ENCODE assay signal across 9 cellular contexts in the genomic region with DNA sequence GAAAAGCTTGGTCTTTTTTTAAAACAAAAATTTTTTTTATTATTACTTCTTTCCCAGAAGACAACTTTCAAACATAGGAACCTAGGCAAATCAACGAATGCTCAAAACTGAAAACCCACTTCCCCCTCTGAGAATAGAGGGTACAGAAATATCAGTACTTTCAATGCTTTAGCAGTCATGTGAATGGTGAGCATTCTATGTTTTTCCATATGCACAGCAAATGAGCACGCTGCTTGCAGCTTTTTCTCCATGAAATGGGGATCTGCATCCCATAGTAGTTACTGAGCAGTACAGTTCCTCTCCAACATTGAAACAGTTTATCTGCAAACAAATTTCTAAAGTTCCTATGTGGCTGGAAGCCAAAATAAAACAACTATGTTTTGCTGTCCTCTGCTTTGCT.
A peak's percentile ranks its signal among the peaks of the same experiment; 100 is the strongest.
DNase-seq lines count a peak whose midpoint lies in the region; ATAC-seq and TF ChIP-seq lines count a peak whose summit lies in the region.
"Had no signal": no experiment of that assay in that cellular context is flagged by ENCODE, and none has a peak within 500 bp of the region (broad histone marks: within the 10 kb centered on the region; RNA-seq: fewer than 3 reads in every experiment).

No MANE protein-coding gene starts in this region.

- no peak overlapping the region for H4K91ac ChIP-seq in H9 (ENCODE audit: insufficient read length, low read depth, low read length)

- no peaks in the 10 kb centered on the region for H3K4me1 ChIP-seq in H9 (ENCODE audit: insufficient read depth, low read length)

- H3K36me3 Mint-ChIP-seq in natural killer cell treated with Interleukin-12 subunit alpha and Interleukin-12 subunit beta and Interleukin-15 and Interleukin-18, amount 100 ng/mL, for 72 hours = no peaks in the 10 kb centered on the region
- H3K36me3 Mint-ChIP-seq in H9 (ENCODE audit: insufficient read depth in 1 of 3, low read depth in 3 of 3) = no peaks in the 10 kb centered on the region

- peaks cover 4% of the 10 kb centered on the region in 2 donors for H3K4me1 Mint-ChIP-seq in natural killer cell treated with Interleukin-12 subunit alpha and Interleukin-12 subunit beta and Interleukin-15 and Interleukin-18, amount 100 ng/mL, for 72 hours (ENCODE audit: low read depth in 2 of 2)
- peaks cover 20 to 22% of the 10 kb centered on the region in 2 experiments for H3K4me1 Mint-ChIP-seq in H9

- no peak overlapping the region for H2BK15ac ChIP-seq in H9 (ENCODE audit: low read depth, low read length)

- no peaks in the 10 kb centered on the region for H3K27me3 ChIP-seq in H9 (ENCODE audit: insufficient read depth, low read length)

- no peaks in the 10 kb centered on the region for H3K9me3 Mint-ChIP-seq in natural killer cell treated with Interleukin-12 subunit alpha and Interleukin-12 subunit beta and Interleukin-15 and Interleukin-18, amount 100 ng/mL, for 72 hours
- no peaks in the 10 kb centered on the region for H3K9me3 Mint-ChIP-seq in H9

- H3K27ac ChIP-seq in H9 (ENCODE audit: insufficient read length, low read depth, low read length) = no peak overlapping the region

- ATAC-seq in GM19324 (IDR thresholded peaks at IDR 0.05; ENCODE audit: low FRiP score, unreplicated experiment) = peak; percentile 65
- ATAC-seq in HG02870 (IDR thresholded peaks at IDR 0.05; ENCODE audit: unreplicated experiment) = peak; percentile 95
- no peak for ATAC-seq in natural killer cell treated with Interleukin-12 subunit alpha and Interleukin-12 subunit beta and Interleukin-15 and Interleukin-18, amount 100 ng/mL, for 72 hours

- DNase-seq in CD1c-positive myeloid dendritic cell (ENCODE audit: extremely low spot score) (peak; percentile 72), NAMALWA (ENCODE audit: low spot score) (peak; percentile 26), H9 (no peak), 8988T (no peak), NCI-H187 treated with DMSO at 0.1 percent for 48 hours (lab: John Stamatoyannopoulos, UW) (no peak)
- no peak for DNase-seq in natural killer cell treated with Interleukin-12 subunit alpha and Interleukin-12 subunit beta and Interleukin-15 and Interleukin-18, amount 100 ng/mL, for 72 hours (ENCODE audit: low spot score)
- DNase-seq: activated naive CD4-positive, alpha-beta T cell treated with anti-CD3 and anti-CD28 coated beads, Interleukin-2, amount 10 ng/mL, durations not matched to agents 7 days and 5 days had no signal

- H3K4ac ChIP-seq in H9 (ENCODE audit: low read depth, low read length) = no peak overlapping the region

- H3K56ac ChIP-seq in H9 (ENCODE audit: insufficient read length, low read depth, low read length) = no peak overlapping the region

- no peak overlapping the region for H3K4me2 ChIP-seq in H9 (ENCODE audit: insufficient read depth, insufficient read length, low read length)

- no peak overlapping the region for H3K14ac ChIP-seq in H9 (ENCODE audit: insufficient read depth, low read length)

- H4K20me1 ChIP-seq in H9 (ENCODE audit: control insufficient read depth, insufficient read depth, insufficient read length) = no peaks in the 10 kb centered on the region

- H3T11ph ChIP-seq in H9 (ENCODE audit: low read length) = no peak overlapping the region

- H3K27me3 Mint-ChIP-seq in natural killer cell treated with Interleukin-12 subunit alpha and Interleukin-12 subunit beta and Interleukin-15 and Interleukin-18, amount 100 ng/mL, for 72 hours = peaks cover 10 to 18% of the 10 kb centered on the region in 2 donors
- H3K27me3 Mint-ChIP-seq in H9 (ENCODE audit: low read depth) = peaks cover 1% of the 10 kb centered on the region
- H3K27me3 Mint-ChIP-seq: activated naive CD4-positive, alpha-beta T cell treated with anti-CD3 and anti-CD28 coated beads, Interleukin-2, amount 10 ng/mL, durations not matched to agents 7 days and 5 days had no signal

- no peak overlapping the region for H4K8ac ChIP-seq in H9 (replicated peaks; ENCODE audit: insufficient read length, low read depth, low read length)

- no peak overlapping the region for H3K23ac ChIP-seq in H9 (ENCODE audit: insufficient read length, low read depth, low read length)

- no peak overlapping the region for H4K5ac ChIP-seq in H9 (ENCODE audit: insufficient read length, low read depth, low read length)

- H3K27ac Mint-ChIP-seq in natural killer cell treated with Interleukin-12 subunit alpha and Interleukin-12 subunit beta and Interleukin-15 and Interleukin-18, amount 100 ng/mL, for 72 hours = no peak overlapping the region
- no peak overlapping the region for H3K27ac Mint-ChIP-seq in H9

- H2BK12ac ChIP-seq in H9 (ENCODE audit: insufficient read length, low read depth, low read length) = no peak overlapping the region

- H3K79me2 ChIP-seq in H9 (ENCODE audit: insufficient read depth, low read length) = no peaks in the 10 kb centered on the region

- H3K9me3 ChIP-seq in H9 (ENCODE audit: control insufficient read depth, low read depth, low read length) = no peaks in the 10 kb centered on the region

- H2BK120ac ChIP-seq in H9 (ENCODE audit: low read depth, low read length, poor library complexity, severe bottlenecking) = no peak overlapping the region

- no CpG with 5 or more reads among the region's 2 CpGs for WGBS in H9 (ENCODE audit: extremely low coverage, insufficient read length, low lambda C conversion rate)

- no peak overlapping the region for H2BK5ac ChIP-seq in H9 (ENCODE audit: insufficient read length, low read length)

- no peak overlapping the region for H3K4me3 Mint-ChIP-seq in natural killer cell treated with Interleukin-12 subunit alpha and Interleukin-12 subunit beta and Interleukin-15 and Interleukin-18, amount 100 ng/mL, for 72 hours
- H3K4me3 Mint-ChIP-seq in H9 = no peak overlapping the region
- H3K4me3 Mint-ChIP-seq: activated naive CD4-positive, alpha-beta T cell treated with anti-CD3 and anti-CD28 coated beads, Interleukin-2, amount 10 ng/mL, durations not matched to agents 7 days and 5 days had no signal

- H3K23me2 ChIP-seq in H9 (ENCODE audit: insufficient read length, low read depth, low read length, poor library complexity, severe bottlenecking) = no peaks in the 10 kb centered on the region

- H2AK5ac ChIP-seq in H9 (ENCODE audit: insufficient read length, low read length) = no peak overlapping the region

- no peak overlapping the region for H2AFZ ChIP-seq in H9 (ENCODE audit: low read length)

- H3K9ac ChIP-seq in H9 (ENCODE audit: extremely low read depth, insufficient read length, low read length) = no peak overlapping the region

- no peak overlapping the region for H3K18ac ChIP-seq in H9 (ENCODE audit: insufficient read length, low read depth, low read length)

- H3K79me1 ChIP-seq in H9 (ENCODE audit: insufficient read depth, low read depth, low read length, poor library complexity, severe bottlenecking) = no peaks in the 10 kb centered on the region

- no peak overlapping the region for H2BK20ac ChIP-seq in H9 (ENCODE audit: low read depth, low read length, poor library complexity, severe bottlenecking)

- no peak for TF ChIP-seq CTCF in H9 (conservative IDR thresholded peaks at IDR 0.05)

Comparison
In these comparisons a context has a peak if more than half of its experiments do, and no peak if none do; other contexts are left out.
1. DNase-seq: peak in CD1c-positive myeloid dendritic cell (single experiment) and NAMALWA (single experiment); none in natural killer cell treated with Interleukin-12 subunit alpha and Interleukin-12 subunit beta and Interleukin-15 and Interleukin-18, amount 100 ng/mL, for 72 hours (single experiment), H9 (single experiment), 8988T (single experiment) and NCI-H187 treated with DMSO at 0.1 percent for 48 hours (single experiment).
2. ATAC-seq: peak in GM19324 (single experiment) and HG02870 (single experiment); none in natural killer cell treated with Interleukin-12 subunit alpha and Interleukin-12 subunit beta and Interleukin-15 and Interleukin-18, amount 100 ng/mL, for 72 hours (0 of 2).